ENCODE assay signal across 13 cellular contexts in genomic region chr17:45220079-45220478, GRCh38. TPM values are rescaled to one million over a fixed set of nuclear protein-coding genes. Genes with fewer than 3 reads are reported as not detected.
A peak's percentile ranks its signal among the peaks of the same experiment; 100 is the strongest.
DNase-seq lines count a peak whose midpoint lies in the region; ATAC-seq and TF ChIP-seq lines count a peak whose summit lies in the region.
"Had no signal": no experiment of that assay in that cellular context is flagged by ENCODE, and none has a peak within 500 bp of the region (broad histone marks: within the 10 kb centered on the region; RNA-seq: fewer than 3 reads in every experiment).

No MANE protein-coding gene starts in this region.

- H3K27ac Mint-ChIP-seq in activated naive CD4-positive, alpha-beta T cell treated with anti-CD3 and anti-CD28 coated beads, Interleukin-2, amount 50 U/mL, for 24 hours, result peak overlapping the region; percentile 82
- H3K27ac Mint-ChIP-seq in activated B cell treated with CpG ODN at 0.5 μM for 24 hours (peak overlapping the region; percentile 54), mesothelial cell of epicardium (no peak overlapping the region)
- H3K27ac Mint-ChIP-seq: HFFc6 had no signal

- DNase-seq in activated naive CD4-positive, alpha-beta T cell (lab: John Stamatoyannopoulos, UW), result no peak
- DNase-seq in activated B cell treated with CpG ODN at 0.5 μM for 24 hours, result no peak
- no peak for DNase-seq in mesothelial cell of epicardium (ENCODE audit: low spot score in 2 of 2, unreplicated experiment in 2 of 2)
- no peak for DNase-seq in vagina (ENCODE audit: extremely low spot score in 2 of 2)
- no peak for DNase-seq in pons (ENCODE audit: low spot score)
- DNase-seq: anterior cingulate cortex, HFFc6, substantia nigra had no signal

- no peaks in the 10 kb centered on the region for H3K9me3 ChIP-seq in vagina

- POLR2A ChIA-PET in activated B cell treated with CpG ODN at 0.5 μM for 24 hours (lab: Charles Lee), result interaction anchor here (0.8 to 10.0 kb wide), 8 partner anchors 14 to 97 kb away, joined by 3 to 378 read pairs (median 20); partner anchors contain the start of genes ACBD4, HEXIM1 and MAP3K14

- H3K4me3 ChIP-seq in vagina, result no peak overlapping the region
- H3K4me3 ChIP-seq: hepatocyte, smooth muscle cell had no signal

- H3K27me3 Mint-ChIP-seq in activated naive CD4-positive, alpha-beta T cell treated with anti-CD3 and anti-CD28 coated beads, Interleukin-2, amount 50 U/mL, for 24 hours, result no peaks in the 10 kb centered on the region
- no peaks in the 10 kb centered on the region for H3K27me3 Mint-ChIP-seq in activated B cell treated with CpG ODN at 0.5 μM for 24 hours
- peaks cover 61% of the 10 kb centered on the region for H3K27me3 Mint-ChIP-seq in mesothelial cell of epicardium (ENCODE audit: low read depth)

- ATAC-seq in activated B cell treated with CpG ODN at 0.5 μM for 24 hours (ENCODE audit: low read depth), result no peak
- no peak for ATAC-seq in GM21360 (IDR thresholded peaks at IDR 0.05; ENCODE audit: unreplicated experiment)
- no peak for ATAC-seq in GM21619 (IDR thresholded peaks at IDR 0.05; ENCODE audit: unreplicated experiment)

- peaks cover 44% of the 10 kb centered on the region for H3K4me1 Mint-ChIP-seq in activated naive CD4-positive, alpha-beta T cell treated with anti-CD3 and anti-CD28 coated beads, Interleukin-2, amount 50 U/mL, for 24 hours
- peaks cover 50% of the 10 kb centered on the region for H3K4me1 Mint-ChIP-seq in activated B cell treated with CpG ODN at 0.5 μM for 24 hours
- H3K4me1 Mint-ChIP-seq in mesothelial cell of epicardium, result peaks cover 6% of the 10 kb centered on the region

- H3K36me3 ChIP-seq in vagina, result no peaks in the 10 kb centered on the region

- intact Hi-C loops in activated B cell treated with CpG ODN at 0.5 μM for 24 hours (cut with micrococcal nuclease), result no loop called here
- intact Hi-C loops in vagina (cut with DNase I), result loop anchor here (5.0 kb wide), 2 partner anchors 167 to 437 kb away; no protein-coding TSS in a partner anchor

- TF ChIP-seq POLR2A in vagina (IDR thresholded peaks at IDR 0.05), result no peak

- H3K27me3 ChIP-seq in vagina, result no peaks in the 10 kb centered on the region

- peak overlapping the region; percentile 88 for H3K4me3 Mint-ChIP-seq in activated naive CD4-positive, alpha-beta T cell treated with anti-CD3 and anti-CD28 coated beads, Interleukin-2, amount 50 U/mL, for 24 hours
- peak overlapping the region; percentile 82 for H3K4me3 Mint-ChIP-seq in activated B cell treated with CpG ODN at 0.5 μM for 24 hours
- peak overlapping the region; percentile 56 for H3K4me3 Mint-ChIP-seq in mesothelial cell of epicardium

- H3K36me3 Mint-ChIP-seq in activated naive CD4-positive, alpha-beta T cell treated with anti-CD3 and anti-CD28 coated beads, Interleukin-2, amount 50 U/mL, for 24 hours, result peaks cover 16% of the 10 kb centered on the region
- peaks cover 57% of the 10 kb centered on the region for H3K36me3 Mint-ChIP-seq in activated B cell treated with CpG ODN at 0.5 μM for 24 hours (ENCODE audit: low read depth)
- no peaks in the 10 kb centered on the region for H3K36me3 Mint-ChIP-seq in mesothelial cell of epicardium

- no peaks in the 10 kb centered on the region for H3K9me3 Mint-ChIP-seq in activated naive CD4-positive, alpha-beta T cell treated with anti-CD3 and anti-CD28 coated beads, Interleukin-2, amount 50 U/mL, for 24 hours
- H3K9me3 Mint-ChIP-seq in activated B cell treated with CpG ODN at 0.5 μM for 24 hours (no peaks in the 10 kb centered on the region), mesothelial cell of epicardium (no peaks in the 10 kb centered on the region)
- H3K9me3 Mint-ChIP-seq: HFFc6 had no signal

- TF ChIP-seq CTCF in activated B cell treated with CpG ODN at 0.5 μM for 24 hours (IDR thresholded peaks at IDR 0.05) (no peak), mesothelial cell of epicardium (IDR thresholded peaks at IDR 0.05; ENCODE audit: unreplicated experiment) (no peak), vagina (IDR thresholded peaks at IDR 0.05) (no peak)

- peaks cover 34% of the 10 kb centered on the region for H3K4me1 ChIP-seq in vagina

- H3K27ac ChIP-seq in vagina, result peak overlapping the region; percentile 85
- H3K27ac ChIP-seq: hepatocyte had no signal

- CTCF ChIA-PET in activated B cell treated with CpG ODN at 0.5 μM for 24 hours (lab: Charles Lee), result interaction anchor here (0.7 to 11.7 kb wide), 22 partner anchors 11 to 179 kb away, joined by 3 to 203 read pairs (median 7); partner anchors contain the start of gene MAP3K14

RNA-seq across cellular contexts. Expression of gene FMNL1, which starts 1.6 kb away (rescaled TPM):
- total RNA-seq in activated B cell treated with CpG ODN at 0.5 μM for 24 hours, result 310 and 351 TPM in 2 replicates
- 3.0 to 3.7 TPM (median 3.6 TPM) in 3 replicates for total RNA-seq in mesothelial cell of epicardium
- total RNA-seq in vagina, result 22.1 TPM

RNA-seq across cellular contexts. Expression of gene SPATA32, which starts 41.8 kb away (rescaled TPM):
- 0.27 and 0.39 TPM in 2 replicates for total RNA-seq in activated B cell treated with CpG ODN at 0.5 μM for 24 hours
- not detected in 3 replicates for total RNA-seq in mesothelial cell of epicardium
- not detected for total RNA-seq in vagina
- total RNA-seq: hepatocyte, smooth muscle cell had no signal

RNA-seq across cellular contexts. Expression of gene HEXIM2, which starts 58.4 kb away (rescaled TPM):
- total RNA-seq in activated B cell treated with CpG ODN at 0.5 μM for 24 hours, result 8.9 and 11.1 TPM in 2 replicates
- 6.5 to 9.6 TPM (median 7.7 TPM) in 3 replicates for total RNA-seq in mesothelial cell of epicardium
- 9.8 TPM for total RNA-seq in vagina

Comparison
In these comparisons a context has a peak if more than half of its experiments do, and no peak if none do; other contexts are left out.
1. RNA of gene FMNL1, which starts 1.6 kb away (total RNA-seq): 310 to 351 TPM in activated B cell treated with CpG ODN at 0.5 μM for 24 hours; 22.1 TPM in vagina (single experiment) and 3.0 to 3.7 TPM in mesothelial cell of epicardium; every median in the first group is over 10 times any median in the second.
2. Peak in every context shown above with its lines, with median percentiles within 50 percentile points of each other: H3K4me3 Mint-ChIP-seq.